In the genomic region with DNA sequence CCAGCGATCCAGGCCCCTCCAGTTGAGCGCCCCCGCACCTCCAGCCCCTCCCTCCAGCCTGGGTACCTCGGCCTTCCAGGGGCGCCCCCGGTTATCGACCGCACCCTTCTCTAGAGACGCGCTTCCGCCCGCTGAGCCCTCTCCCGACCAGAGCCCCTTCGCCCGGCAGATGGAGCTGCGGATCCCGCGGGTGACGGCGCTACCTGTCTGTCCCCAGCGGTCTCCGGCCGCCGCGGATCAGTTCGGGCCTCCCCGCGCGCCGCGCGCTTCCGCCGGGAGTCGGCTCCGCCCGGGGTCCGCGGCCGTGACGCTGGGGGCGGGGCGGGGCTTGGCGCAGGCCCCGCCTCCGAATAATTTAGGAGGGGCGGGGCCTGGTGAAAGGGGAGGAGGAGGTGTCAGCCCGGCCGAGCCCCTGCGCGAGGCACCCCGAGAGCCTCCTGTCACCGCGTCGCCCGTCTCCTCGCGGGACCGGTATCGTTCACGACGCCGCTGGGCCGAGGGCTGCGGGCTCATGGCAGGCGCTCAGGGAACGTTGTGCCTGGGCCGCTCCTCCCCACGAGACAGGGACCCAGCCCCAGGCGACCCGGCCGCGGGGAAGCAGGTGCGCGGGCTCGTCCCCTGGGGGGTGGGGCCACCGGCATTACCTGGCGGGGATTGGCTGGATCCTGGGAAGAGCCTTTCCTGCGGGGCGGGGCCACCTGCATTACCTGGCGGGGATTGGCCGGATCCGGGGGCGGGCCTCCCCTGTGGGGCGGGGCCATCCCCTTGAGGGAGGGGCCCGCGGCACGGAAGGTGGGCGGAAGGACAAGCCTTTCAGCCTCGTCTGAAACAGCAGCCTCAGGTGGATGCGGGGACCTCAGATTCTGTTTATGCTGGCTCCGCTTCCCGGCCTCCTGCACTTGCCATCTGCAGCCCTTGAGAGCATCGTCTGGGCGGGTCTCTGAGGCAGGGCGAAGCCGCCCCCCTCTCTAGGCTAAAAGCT, we compare ENCODE assay signal across 8 cellular contexts. TPM values are rescaled to one million over a fixed set of nuclear protein-coding genes. Genes with fewer than 3 reads are reported as not detected.
A peak's percentile ranks its signal among the peaks of the same experiment; 100 is the strongest.
DNase-seq lines count a peak whose midpoint lies in the region; ATAC-seq and TF ChIP-seq lines count a peak whose summit lies in the region.

A gene with protein sequence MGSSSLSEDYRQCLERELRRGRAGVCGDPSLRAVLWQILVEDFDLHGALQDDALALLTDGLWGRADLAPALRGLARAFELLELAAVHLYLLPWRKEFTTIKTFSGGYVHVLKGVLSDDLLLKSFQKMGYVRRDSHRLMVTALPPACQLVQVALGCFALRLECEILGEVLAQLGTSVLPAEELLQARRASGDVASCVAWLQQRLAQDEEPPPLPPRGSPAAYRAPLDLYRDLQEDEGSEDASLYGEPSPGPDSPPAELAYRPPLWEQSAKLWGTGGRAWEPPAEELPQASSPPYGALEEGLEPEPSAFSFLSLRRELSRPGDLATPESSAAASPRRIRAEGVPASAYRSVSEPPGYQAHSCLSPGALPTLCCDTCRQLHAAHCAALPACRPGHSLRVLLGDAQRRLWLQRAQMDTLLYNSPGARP (minus strand): TSS at position 281 of the 982 bp plus-strand sequence. CDS start 473 bp downstream, outside the sequence.

- H3F3A ChIP-seq in SU-DHL-6 (ENCODE audit: insufficient read depth): no peaks in the 10 kb centered on the region

- H2AFZ ChIP-seq in SU-DHL-6 (ENCODE audit: low read depth, low read length, severe bottlenecking): peak within 1 kb of the TSS; percentile 46

- WGBS in upper lobe of left lung, 2 donors: 3 to 5% methylated on average over 38 to 60 of the region's 97 CpGs

- H3K36me3 ChIP-seq in SU-DHL-6 (ENCODE audit: low read length): no peaks in the 10 kb centered on the region
- H3K36me3 ChIP-seq in cardiac muscle cell: no peaks in the 10 kb centered on the region
- H3K36me3 ChIP-seq in upper lobe of left lung: peaks cover 0 to 15% (median 13%) of the 10 kb centered on the region in 4 donors

- H4K20me1 ChIP-seq in SU-DHL-6 (ENCODE audit: low read depth, low read length): no peaks in the 10 kb centered on the region; the same call in 1 of the 2 replicates

- TF ChIP-seq POLR2A in upper lobe of left lung (IDR thresholded peaks at IDR 0.05): peak; percentile 30 to 93 (median 80)

- TF ChIP-seq EP300 in upper lobe of left lung (IDR thresholded peaks at IDR 0.05): no peak

- H3K9ac ChIP-seq in SU-DHL-6 (ENCODE audit: low read length): peak within 1 kb of the TSS; percentile 65

- H3K4me3 ChIP-seq in SU-DHL-6 (ENCODE audit: insufficient read depth, low read length, poor library complexity, severe bottlenecking) (peak within 1 kb of the TSS; percentile 57), cardiac muscle cell (peak within 1 kb of the TSS; percentile 49), upper lobe of left lung (peak within 1 kb of the TSS; percentile 74 to 90 (median 83))

- peak within 1 kb of the TSS; percentile 57 for H3K27ac ChIP-seq in SU-DHL-6 (ENCODE audit: low read depth, low read length)
- H3K27ac ChIP-seq in cardiac muscle cell: peak within 1 kb of the TSS; percentile 53
- peak within 1 kb of the TSS; percentile 83 to 95 (median 90) for H3K27ac ChIP-seq in upper lobe of left lung

- DNase-seq in NCI-H1105 (lab: John Stamatoyannopoulos, UW) (peak; percentile 76), cardiac muscle cell (ENCODE audit: low read depth in 1 of 2, low spot score in 1 of 2) (peak; percentile 82 to 97), pons (ENCODE audit: low spot score) (peak; percentile 64), upper lobe of left lung (peak; percentile 95 to 98)
- peak; percentile 95 for DNase-seq in activated naive CD8-positive, alpha-beta T cell treated with anti-CD3 and anti-CD28 coated beads, Interleukin-2, amount 50 U/mL, for 16 hours (ENCODE audit: low read depth, low spot score)

- no peaks in the 10 kb centered on the region for H3K9me3 ChIP-seq in SU-DHL-6 (ENCODE audit: insufficient read depth, low read length)
- no peaks in the 10 kb centered on the region for H3K9me3 ChIP-seq in cardiac muscle cell (ENCODE audit: low read depth)
- no peaks in the 10 kb centered on the region for H3K9me3 ChIP-seq in upper lobe of left lung

- peak within 1 kb of the TSS; percentile 52 for H3K4me2 ChIP-seq in SU-DHL-6 (ENCODE audit: low read depth, low read length, poor library complexity, severe bottlenecking)

- ATAC-seq in HG02610 (IDR thresholded peaks at IDR 0.05; ENCODE audit: unreplicated experiment): peak; percentile 70
- ATAC-seq in upper lobe of left lung (ENCODE audit: low FRiP score in 2 of 2): peak; percentile 91 to 92

- no peaks in the 10 kb centered on the region for H3K9me2 ChIP-seq in SU-DHL-6 (replicated peaks; ENCODE audit: insufficient read depth, low read length)

- peak; percentile 22 for TF ChIP-seq CTCF in GM12873 (IDR thresholded peaks at IDR 0.05; ENCODE audit: insufficient read depth, low read depth, low read length, missing control alignments)
- no peak for TF ChIP-seq CTCF in SU-DHL-6 (IDR thresholded peaks at IDR 0.05; ENCODE audit: insufficient read depth, low read length, poor library complexity, severe bottlenecking)
- TF ChIP-seq CTCF in cardiac muscle cell (IDR thresholded peaks at IDR 0.05; ENCODE audit: low read depth, low read length): no peak
- peak in 2 of 6 experiments; percentile 27 to 33 for TF ChIP-seq CTCF in upper lobe of left lung (IDR thresholded peaks at IDR 0.05)

- no peaks in the 10 kb centered on the region for H3K79me2 ChIP-seq in SU-DHL-6 (ENCODE audit: insufficient read depth, low read length)

- H3K4me1 ChIP-seq in cardiac muscle cell (ENCODE audit: low read depth) (peaks cover 8% of the 10 kb centered on the region), upper lobe of left lung (peaks cover 15 to 39% (median 25%) of the 10 kb centered on the region in 4 donors)

- no peaks in the 10 kb centered on the region for H3K27me3 ChIP-seq in SU-DHL-6 (ENCODE audit: low read length)
- H3K27me3 ChIP-seq in cardiac muscle cell: no peaks in the 10 kb centered on the region
- H3K27me3 ChIP-seq in upper lobe of left lung: no peaks in the 10 kb centered on the region

RNA-seq across cellular contexts. Expression of the gene that starts here (rescaled TPM):
- total RNA-seq in cardiac muscle cell (15.5 and 25.2 TPM in 2 replicates), upper lobe of left lung (10 to 100 TPM; 11.5 to 49.3 (median 26.5) TPM)
- polyA plus RNA-seq in cardiac muscle cell: 12.3 and 17.1 TPM in 2 replicates

Comparison
In these comparisons a context has a peak if more than half of its experiments do, and no peak if none do; other contexts are left out.
1. Peak in every context shown above with its lines: DNase-seq, ATAC-seq, H3K4me3 ChIP-seq and H3K27ac ChIP-seq.